In the genomic region with DNA sequence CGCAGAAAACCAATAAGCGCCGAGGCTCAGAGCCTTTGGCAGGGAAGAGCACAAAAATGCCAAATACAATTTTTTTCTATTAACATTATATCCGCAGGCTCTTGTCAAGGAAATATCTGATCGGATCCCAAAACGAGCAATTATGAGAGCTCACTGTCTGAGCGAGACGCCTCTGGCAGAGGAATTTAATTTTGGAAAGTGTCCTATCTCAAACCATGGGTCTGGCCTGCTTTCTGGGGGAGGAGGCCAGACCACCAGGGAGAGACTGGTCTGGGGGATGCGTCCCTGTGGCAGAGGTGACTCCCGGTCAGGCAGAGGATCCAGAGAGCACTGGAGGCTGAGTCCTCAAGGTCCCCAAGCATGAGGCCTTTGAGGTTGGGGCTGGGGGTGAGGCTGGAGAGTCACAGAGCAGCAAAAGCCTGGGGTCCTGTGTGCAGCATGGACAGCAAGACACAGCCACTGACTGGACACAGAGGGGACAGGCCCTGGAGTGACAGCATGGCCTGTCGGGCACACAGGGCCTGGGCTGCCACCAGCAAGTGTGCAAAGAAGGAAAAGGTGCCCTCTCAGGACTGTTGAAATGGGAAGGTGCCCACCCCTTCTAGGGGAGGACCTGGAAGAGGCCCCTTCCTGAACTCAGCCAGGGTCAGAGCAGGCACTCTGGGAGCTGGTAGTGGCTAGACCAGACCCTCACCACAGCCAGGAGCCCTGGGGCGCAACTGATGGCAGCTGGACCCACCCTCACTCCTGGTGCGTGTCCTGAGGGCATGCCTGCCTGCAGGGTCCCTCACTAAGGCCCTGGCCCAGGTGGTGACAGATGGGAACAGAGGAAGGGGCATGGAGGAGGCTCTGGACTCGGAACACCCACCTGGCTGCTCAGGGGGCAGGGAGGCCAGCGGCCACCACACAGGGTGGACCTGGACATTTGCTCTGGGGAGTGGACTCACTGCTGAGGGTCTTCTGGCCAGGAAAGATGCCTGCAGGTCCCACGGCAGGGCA, we compare ENCODE assay signal across 10 cellular contexts.
"Had no signal": no experiment of that assay in that cellular context is flagged by ENCODE, and none has a peak within 500 bp of the region (broad histone marks: within the 10 kb centered on the region; RNA-seq: fewer than 3 reads in every experiment).

No MANE protein-coding gene starts in this region.

- H3K4me3 ChIP-seq: transverse colon had no signal

- H3K36me3 Mint-ChIP-seq: activated naive CD8-positive, alpha-beta T cell had no signal

- ATAC-seq: left ventricle myocardium superior, T-helper 17 cell had no signal

- H3K27me3 ChIP-seq: brain microvascular endothelial cell, transverse colon had no signal

- H3K27ac Mint-ChIP-seq: activated naive CD8-positive, alpha-beta T cell had no signal

- H3K9me3 ChIP-seq: transverse colon had no signal

- DNase-seq: activated gamma-delta T cell; brain microvascular endothelial cell; foreskin melanocyte; left ventricle myocardium superior; occipital lobe; stimulated activated CD4-positive, alpha-beta T cell treated with anti-CD3 and anti-CD28 coated beads, Interleukin-15, amount 100 ng/mL, for 24 hours; stimulated activated CD4-positive, alpha-beta T cell treated with anti-CD3 and anti-CD28 coated beads, Interleukin-4, amount 100 ng/mL, for 4 hours; T-helper 17 cell; transverse colon had no signal

- H3K4me1 ChIP-seq: transverse colon had no signal

- H3K36me3 ChIP-seq: brain microvascular endothelial cell, transverse colon had no signal

- H3K27ac ChIP-seq: brain microvascular endothelial cell, transverse colon had no signal

- H3K4me3 Mint-ChIP-seq: activated naive CD8-positive, alpha-beta T cell; T-helper 17 cell had no signal
